17 cellular contexts compared by ENCODE assay signal in genomic region chr19:50554212-50554611, GRCh38. TPM values are rescaled to one million over a fixed set of nuclear protein-coding genes. Genes with fewer than 3 reads are reported as not detected.
A peak's percentile ranks its signal among the peaks of the same experiment; 100 is the strongest.
DNase-seq lines count a peak whose midpoint lies in the region; ATAC-seq and TF ChIP-seq lines count a peak whose summit lies in the region.
"Had no signal": no experiment of that assay in that cellular context is flagged by ENCODE, and none has a peak within 500 bp of the region (broad histone marks: within the 10 kb centered on the region; RNA-seq: fewer than 3 reads in every experiment).

No MANE protein-coding gene starts in this region.

- H3K9me3 Mint-ChIP-seq in activated naive CD4-positive, alpha-beta T cell treated with anti-CD3 and anti-CD28 coated beads, Interleukin-2, amount 10 ng/mL, durations not matched to agents 7 days and 5 days: no peaks in the 10 kb centered on the region
- H3K9me3 Mint-ChIP-seq in endothelial cell (ENCODE audit: unreplicated experiment): peaks cover 37% of the 10 kb centered on the region
- H3K9me3 Mint-ChIP-seq in neural progenitor cell: no peaks in the 10 kb centered on the region
- H3K9me3 Mint-ChIP-seq: HFFc6 had no signal

- peaks cover 4% of the 10 kb centered on the region for H3K79me2 ChIP-seq in neural progenitor cell (ENCODE audit: low read depth)

- intact Hi-C loops in sciatic nerve (cut with DNase I): no loop called here

- H3K27me3 Mint-ChIP-seq in activated naive CD4-positive, alpha-beta T cell treated with anti-CD3 and anti-CD28 coated beads, Interleukin-2, amount 10 ng/mL, durations not matched to agents 7 days and 5 days: peaks cover 97% of the 10 kb centered on the region
- H3K27me3 Mint-ChIP-seq in endothelial cell (ENCODE audit: unreplicated experiment) (peaks cover 22% of the 10 kb centered on the region), neural progenitor cell (ENCODE audit: insufficient read depth, low read depth) (peaks cover 7% of the 10 kb centered on the region)

- H3K27ac Mint-ChIP-seq in activated naive CD4-positive, alpha-beta T cell treated with anti-CD3 and anti-CD28 coated beads, Interleukin-2, amount 10 ng/mL, durations not matched to agents 7 days and 5 days: no peak overlapping the region
- no peak overlapping the region for H3K27ac Mint-ChIP-seq in endothelial cell (ENCODE audit: unreplicated experiment)
- no peak overlapping the region for H3K27ac Mint-ChIP-seq in neural progenitor cell
- H3K27ac Mint-ChIP-seq: CD4-positive, CD25-positive, alpha-beta regulatory T cell; HFFc6 had no signal

- CTCF ChIA-PET in activated naive CD4-positive, alpha-beta T cell treated with anti-CD3 and anti-CD28 coated beads, Interleukin-2, amount 10 ng/mL, durations not matched to agents 7 days and 5 days (lab: Charles Lee): interaction anchor here (1.9 to 4.1 kb wide), 2 partner anchors 10 to 16 kb away, joined by 4 to 36 read pairs; no protein-coding TSS in a partner anchor

- peaks cover 7% of the 10 kb centered on the region for H3K4me1 ChIP-seq in neural progenitor cell
- peaks cover 11% of the 10 kb centered on the region for H3K4me1 ChIP-seq in effector memory CD4-positive, alpha-beta T cell (ENCODE audit: control insufficient read depth, insufficient read depth, low read length, poor library complexity, severe bottlenecking)

- H3K4me3 Mint-ChIP-seq in activated naive CD4-positive, alpha-beta T cell treated with anti-CD3 and anti-CD28 coated beads, Interleukin-2, amount 10 ng/mL, durations not matched to agents 7 days and 5 days: no peak overlapping the region
- H3K4me3 Mint-ChIP-seq in endothelial cell (ENCODE audit: unreplicated experiment) (peak overlapping the region; percentile 29), neural progenitor cell (peak overlapping the region; percentile 32)
- H3K4me3 Mint-ChIP-seq: CD4-positive, CD25-positive, alpha-beta regulatory T cell; HFFc6 had no signal

- peaks cover 10% of the 10 kb centered on the region for H3K4me1 Mint-ChIP-seq in activated naive CD4-positive, alpha-beta T cell treated with anti-CD3 and anti-CD28 coated beads, Interleukin-2, amount 10 ng/mL, durations not matched to agents 7 days and 5 days
- H3K4me1 Mint-ChIP-seq in endothelial cell (ENCODE audit: unreplicated experiment) (peaks cover 3% of the 10 kb centered on the region), neural progenitor cell (peaks cover 60% of the 10 kb centered on the region)

- H3K36me3 Mint-ChIP-seq in activated naive CD4-positive, alpha-beta T cell treated with anti-CD3 and anti-CD28 coated beads, Interleukin-2, amount 10 ng/mL, durations not matched to agents 7 days and 5 days: no peaks in the 10 kb centered on the region
- H3K36me3 Mint-ChIP-seq in endothelial cell (ENCODE audit: low read depth, unreplicated experiment) (peaks cover 24% of the 10 kb centered on the region), neural progenitor cell (no peaks in the 10 kb centered on the region)
- H3K36me3 Mint-ChIP-seq: CD4-positive, CD25-positive, alpha-beta regulatory T cell had no signal

- H3K27me3 ChIP-seq in neural progenitor cell: peaks cover 88% of the 10 kb centered on the region
- H3K27me3 ChIP-seq in effector memory CD4-positive, alpha-beta T cell (replicated peaks; ENCODE audit: control insufficient read depth, insufficient read depth, low read length, poor library complexity, severe bottlenecking): peaks cover 28% of the 10 kb centered on the region

- H4K20me1 ChIP-seq in neural progenitor cell (ENCODE audit: low read depth): peaks cover 68% of the 10 kb centered on the region
- H4K20me1 ChIP-seq: BLaER1 treated with 17β-estradiol and CSF1 and Interleukin-3, amounts not matched to agents 10 nM and 100 nM had no signal

- no peak overlapping the region for H3K4me3 ChIP-seq in neural progenitor cell
- H3K4me3 ChIP-seq in effector memory CD4-positive, alpha-beta T cell (ENCODE audit: insufficient read depth, low read depth, low read length, poor library complexity, severe bottlenecking): no peak overlapping the region
- H3K4me3 ChIP-seq: BLaER1 treated with 17β-estradiol and CSF1 and Interleukin-3, amounts not matched to agents 10 nM and 100 nM had no signal

- H3K36me3 ChIP-seq in neural progenitor cell: no peaks in the 10 kb centered on the region
- no peaks in the 10 kb centered on the region for H3K36me3 ChIP-seq in effector memory CD4-positive, alpha-beta T cell (ENCODE audit: control insufficient read depth, insufficient read depth, low read length)
- H3K36me3 ChIP-seq: BLaER1 treated with 17β-estradiol and CSF1 and Interleukin-3, amounts not matched to agents 10 nM and 100 nM had no signal

- peaks cover 14% of the 10 kb centered on the region for H3F3A ChIP-seq in neural progenitor cell (ENCODE audit: low read depth)

- H3K9ac ChIP-seq in neural progenitor cell: no peak overlapping the region
- H3K9ac ChIP-seq: BLaER1 treated with 17β-estradiol and CSF1 and Interleukin-3, amounts not matched to agents 10 nM and 100 nM had no signal

- DNase-seq in activated naive CD4-positive, alpha-beta T cell treated with anti-CD3 and anti-CD28 coated beads, Interleukin-2, amount 10 ng/mL, durations not matched to agents 7 days and 5 days: peak; percentile 16
- no peak for DNase-seq in activated naive CD4-positive, alpha-beta T cell treated with Interleukin-2 at 50 U/mL for 16 hours
- DNase-seq in endothelial cell (ENCODE audit: low spot score): no peak
- DNase-seq in neural progenitor cell (ENCODE audit: low spot score): no peak
- DNase-seq in NCI-H510A treated with DMSO at 0.1 percent for 48 hours (lab: John Stamatoyannopoulos, UW): no peak
- no peak for DNase-seq in sciatic nerve (ENCODE audit: low spot score)
- DNase-seq in effector memory CD4-positive, alpha-beta T cell: no peak
- DNase-seq: AML-193; CD4-positive, CD25-positive, alpha-beta regulatory T cell; DMS53; GF-D8; HCEC 1CT; HFFc6 had no signal

- H3K27ac ChIP-seq in neural progenitor cell: no peak overlapping the region
- no peak overlapping the region for H3K27ac ChIP-seq in effector memory CD4-positive, alpha-beta T cell (ENCODE audit: insufficient read depth, low read length, poor library complexity, severe bottlenecking)
- H3K27ac ChIP-seq: 22Rv1; BLaER1 treated with 17β-estradiol and CSF1 and Interleukin-3, amounts not matched to agents 10 nM and 100 nM; HL-60 had no signal

- ATAC-seq in sciatic nerve: no peak

- no peak for TF ChIP-seq CTCF in endothelial cell (IDR thresholded peaks at IDR 0.05; ENCODE audit: unreplicated experiment)
- no peak for TF ChIP-seq CTCF in neural progenitor cell (IDR thresholded peaks at IDR 0.05)

- no peak overlapping the region for H2AFZ ChIP-seq in neural progenitor cell (replicated peaks)

- no peak overlapping the region for H3K4me2 ChIP-seq in neural progenitor cell

- H3K9me3 ChIP-seq in neural progenitor cell (ENCODE audit: low read depth): no peaks in the 10 kb centered on the region
- H3K9me3 ChIP-seq in effector memory CD4-positive, alpha-beta T cell (ENCODE audit: control insufficient read depth, low read length): no peaks in the 10 kb centered on the region
- H3K9me3 ChIP-seq: BLaER1 treated with 17β-estradiol and CSF1 and Interleukin-3, amounts not matched to agents 10 nM and 100 nM had no signal

RNA-seq across cellular contexts. Expression of gene LRRC4B, which starts 14.0 kb away (rescaled TPM):
- total RNA-seq in endothelial cell (ENCODE audit: unreplicated experiment): 3.0 TPM
- 12.0 and 54.6 TPM in 2 replicates for total RNA-seq in neural progenitor cell (ENCODE audit: low replicate concordance)
- total RNA-seq in sciatic nerve: 3.5 TPM
- total RNA-seq: CD4-positive, CD25-positive, alpha-beta regulatory T cell had no signal

RNA-seq across cellular contexts. Expression of gene ASPDH, which starts 40.5 kb away (rescaled TPM):
- total RNA-seq in endothelial cell (ENCODE audit: unreplicated experiment) (not detected), neural progenitor cell (ENCODE audit: low replicate concordance) (not detected in 2 replicates), sciatic nerve (not detected)
- total RNA-seq: CD4-positive, CD25-positive, alpha-beta regulatory T cell; H4; HFFc6 had no signal

RNA-seq across cellular contexts. Expression of gene JOSD2, which starts 43.2 kb away (rescaled TPM):
- total RNA-seq in endothelial cell (ENCODE audit: unreplicated experiment) (0.46 TPM), neural progenitor cell (ENCODE audit: low replicate concordance) (1.7 and 2.4 TPM in 2 replicates), sciatic nerve (33.6 TPM)

Comparison
In these comparisons a context has a peak if more than half of its experiments do, and no peak if none do; other contexts are left out.
1. RNA of gene JOSD2, which starts 43.2 kb away (total RNA-seq): 33.6 TPM in sciatic nerve (single experiment); 1.7 to 2.4 TPM in neural progenitor cell and 0.46 TPM in endothelial cell (single experiment); every median in the first group is over 10 times any median in the second.